ENCODE assay signal across 19 cellular contexts in genomic region chr16:84508502-84508901, GRCh38. TPM values are rescaled to one million over a fixed set of nuclear protein-coding genes. Genes with fewer than 3 reads are reported as not detected.
DNase-seq lines count a peak whose midpoint lies in the region; ATAC-seq and TF ChIP-seq lines count a peak whose summit lies in the region.
"Had no signal": no experiment of that assay in that cellular context is flagged by ENCODE, and none has a peak within 500 bp of the region (broad histone marks: within the 10 kb centered on the region; RNA-seq: fewer than 3 reads in every experiment).

No MANE protein-coding gene starts in this region.

- no peaks in the 10 kb centered on the region for H3K27me3 ChIP-seq in CD4-positive, alpha-beta T cell (ENCODE audit: control insufficient read depth, insufficient read depth, low read length)
- no peaks in the 10 kb centered on the region for H3K27me3 ChIP-seq in dorsolateral prefrontal cortex
- H3K27me3 ChIP-seq: gastrocnemius medialis, uterus had no signal

- H3K4me3 Mint-ChIP-seq in CD4-positive, alpha-beta T cell: peak overlapping the region; percentile 66
- peak overlapping the region; percentile 24 for H3K4me3 Mint-ChIP-seq in activated CD4-positive, alpha-beta memory T cell treated with anti-CD3 and anti-CD28 coated beads for 36 hours

- no peaks in the 10 kb centered on the region for H3K9me3 Mint-ChIP-seq in CD4-positive, alpha-beta T cell
- no peaks in the 10 kb centered on the region for H3K9me3 Mint-ChIP-seq in activated CD4-positive, alpha-beta memory T cell treated with anti-CD3 and anti-CD28 coated beads for 36 hours
- H3K9me3 Mint-ChIP-seq: natural killer cell treated with Interleukin-12 subunit alpha and Interleukin-12 subunit beta and Interleukin-15 and Interleukin-18, amount 100 ng/mL, for 72 hours had no signal

- peak overlapping the region; percentile 73 for H3K27ac Mint-ChIP-seq in CD4-positive, alpha-beta T cell
- H3K27ac Mint-ChIP-seq in activated CD4-positive, alpha-beta memory T cell treated with anti-CD3 and anti-CD28 coated beads for 36 hours: peak overlapping the region; percentile 55

- DNase-seq in activated CD4-positive, alpha-beta T cell treated with anti-CD3 and anti-CD28 coated beads, Interleukin-2, amount 50 U/mL, for 1 hour: peak; percentile 38
- DNase-seq in activated CD4-positive, alpha-beta T cell treated with anti-CD3 and anti-CD28 coated beads, Interleukin-2, amount 50 U/mL, for 48 hours: no peak
- peak in 2 of 10 experiments; percentile 36 to 44 for DNase-seq in CD4-positive, alpha-beta T cell
- peak; percentile 44 for DNase-seq in activated CD4-positive, alpha-beta memory T cell treated with anti-CD3 and anti-CD28 coated beads for 36 hours
- DNase-seq in islet precursor cell (peak; percentile 19), NOMO-1 treated with dmso at 0.1 percent for 144 hours (lab: John Stamatoyannopoulos, UW; ENCODE audit: unreplicated experiment) (no peak), GM19240 (ENCODE audit: insufficient read length, low spot score) (no peak), dorsolateral prefrontal cortex (no peak)
- DNase-seq: DMS53, gastrocnemius medialis, HCEC 1CT, mesenchymal stem cell, NCI-H524 treated with DMSO at 0.1 percent for 48 hours, uterus had no signal

- peak; percentile 24 for ATAC-seq in CD4-positive, alpha-beta T cell (ENCODE audit: poor library complexity)
- ATAC-seq: esophagus mucosa; gastrocnemius medialis; natural killer cell treated with Interleukin-12 subunit alpha and Interleukin-12 subunit beta and Interleukin-15 and Interleukin-18, amount 100 ng/mL, for 72 hours; Right ventricle myocardium inferior had no signal

- CTCF ChIA-PET in CD4-positive, alpha-beta T cell (lab: Charles Lee): interaction anchor here (0.8 to 1.4 kb wide), 4 partner anchors 114 to 321 kb away, joined by 3 to 5 read pairs (median 4); partner anchors contain the start of gene TAF1C
- CTCF ChIA-PET in activated CD4-positive, alpha-beta memory T cell treated with anti-CD3 and anti-CD28 coated beads for 36 hours (lab: Charles Lee): interaction anchor here (0.7 to 13.0 kb wide), 9 partner anchors 11 to 244 kb away, joined by 3 to 247 read pairs (median 5); partner anchors contain the start of gene COTL1

- no peaks in the 10 kb centered on the region for H3K27me3 Mint-ChIP-seq in CD4-positive, alpha-beta T cell
- H3K27me3 Mint-ChIP-seq in activated CD4-positive, alpha-beta memory T cell treated with anti-CD3 and anti-CD28 coated beads for 36 hours: no peaks in the 10 kb centered on the region

- no peak for TF ChIP-seq CTCF in CD4-positive, alpha-beta T cell (IDR thresholded peaks at IDR 0.05)
- no peak for TF ChIP-seq CTCF in dorsolateral prefrontal cortex (IDR thresholded peaks at IDR 0.05 in 54 of 56, conservative IDR thresholded peaks at IDR 0.05 in 2 of 56; ENCODE audit: low read depth in 1 of 56, partially characterized antibody in 56 of 56)

- intact Hi-C loops in CD4-positive, alpha-beta T cell (cut with DNase I, micrococcal nuclease): loop anchor here in 1 of 2 experiments (5.0 to 10.0 kb wide), 4 partner anchors 324 to 551 kb away; partner anchors contain the start of genes KIAA0513 and TAF1C
- intact Hi-C loops in activated CD4-positive, alpha-beta memory T cell treated with anti-CD3 and anti-CD28 coated beads for 36 hours (cut with micrococcal nuclease): loop anchor here (10.0 kb wide), 1 partner anchor 324 kb away; the partner anchor contains the start of gene TAF1C
- intact Hi-C loops in dorsolateral prefrontal cortex (cut with DNase I): loop anchor here in 1 of 2 donors (10.0 kb wide), 1 partner anchor 466 kb away; no protein-coding TSS in a partner anchor

- no peaks in the 10 kb centered on the region for H3K36me3 Mint-ChIP-seq in CD4-positive, alpha-beta T cell (ENCODE audit: low read depth)
- H3K36me3 Mint-ChIP-seq in activated CD4-positive, alpha-beta memory T cell treated with anti-CD3 and anti-CD28 coated beads for 36 hours: no peaks in the 10 kb centered on the region
- H3K36me3 Mint-ChIP-seq: natural killer cell treated with Interleukin-12 subunit alpha and Interleukin-12 subunit beta and Interleukin-15 and Interleukin-18, amount 100 ng/mL, for 72 hours had no signal

- peaks cover 73% of the 10 kb centered on the region for H3K4me1 Mint-ChIP-seq in CD4-positive, alpha-beta T cell (ENCODE audit: low read depth)
- peaks cover 63% of the 10 kb centered on the region for H3K4me1 Mint-ChIP-seq in activated CD4-positive, alpha-beta memory T cell treated with anti-CD3 and anti-CD28 coated beads for 36 hours (ENCODE audit: low read depth)

- no peak overlapping the region for H3K4me3 ChIP-seq in dorsolateral prefrontal cortex
- H3K4me3 ChIP-seq: gastrocnemius medialis, uterus had no signal

- no peaks in the 10 kb centered on the region for H3K9me3 ChIP-seq in CD4-positive, alpha-beta T cell (ENCODE audit: control insufficient read depth, low read length)
- H3K9me3 ChIP-seq: gastrocnemius medialis, uterus had no signal

- POLR2A ChIA-PET in CD4-positive, alpha-beta T cell (lab: Charles Lee): interaction anchor here (0.6 to 1.2 kb wide), 5 partner anchors 83 to 113 kb away, joined by 3 to 4 read pairs (median 3); no protein-coding TSS in a partner anchor
- POLR2A ChIA-PET in activated CD4-positive, alpha-beta memory T cell treated with anti-CD3 and anti-CD28 coated beads for 36 hours (lab: Charles Lee): interaction anchor here (1.2 to 3.5 kb wide), 2 partner anchors 41 to 109 kb away, joined by 4 to 15 read pairs; partner anchors contain the start of gene COTL1

- no peak overlapping the region for H3K27ac ChIP-seq in CD4-positive, alpha-beta T cell (ENCODE audit: low read depth, low read length)
- no peak overlapping the region for H3K27ac ChIP-seq in dorsolateral prefrontal cortex
- H3K27ac ChIP-seq: C4-2B, gastrocnemius medialis, uterus, VCaP had no signal

RNA-seq across cellular contexts. Expression of gene MEAK7, which starts 4.0 kb away (rescaled TPM):
- 1 to 10 TPM; 1.9 to 3.7 TPM for total RNA-seq in CD4-positive, alpha-beta T cell
- 10 to 100 TPM; 12.9 to 13.6 TPM for total RNA-seq in activated CD4-positive, alpha-beta memory T cell treated with anti-CD3 and anti-CD28 coated beads for 36 hours
- 10 to 100 TPM; 12.5 to 34.5 (median 20.1) TPM for total RNA-seq in dorsolateral prefrontal cortex

Comparison
In these comparisons a context has a peak if more than half of its experiments do, and no peak if none do; other contexts are left out.
1. DNase-seq: peak in activated CD4-positive, alpha-beta T cell treated with anti-CD3 and anti-CD28 coated beads, Interleukin-2, amount 50 U/mL, for 1 hour (single experiment), activated CD4-positive, alpha-beta memory T cell treated with anti-CD3 and anti-CD28 coated beads for 36 hours (single experiment) and islet precursor cell (single experiment); none in activated CD4-positive, alpha-beta T cell treated with anti-CD3 and anti-CD28 coated beads, Interleukin-2, amount 50 U/mL, for 48 hours (0 of 2), NOMO-1 treated with dmso at 0.1 percent for 144 hours (single experiment), GM19240 (single experiment) and dorsolateral prefrontal cortex (0 of 10).